ENCODE assay signal across 1 cellular context in genomic region chr20:41344938-41345728, GRCh38.
TF ChIP-seq lines count a peak whose summit lies in the region.

No MANE protein-coding gene starts in this region.

TF ChIP-seq in IMR-90, 13 proteins besides CTCF, POLR2A, EP300 and RAD21:
- TF ChIP-seq SMC3 (IDR thresholded peaks at IDR 0.05; ENCODE audit: low read depth, low read length) (no peak), MAFK (IDR thresholded peaks at IDR 0.05; ENCODE audit: low read depth, low read length) (no peak), CEBPB (IDR thresholded peaks at IDR 0.05; ENCODE audit: low read depth, low read length) (no peak), RCOR1 (IDR thresholded peaks at IDR 0.05; ENCODE audit: insufficient replicate concordance, low read length) (no peak), MXI1 (IDR thresholded peaks at IDR 0.05; ENCODE audit: borderline replicate concordance, low read depth, low read length) (no peak), NFE2L2 (IDR thresholded peaks at IDR 0.05; ENCODE audit: low read depth, low read length) (no peak), MAZ (IDR thresholded peaks at IDR 0.05; ENCODE audit: borderline replicate concordance, low read depth, low read length) (no peak), BHLHE40 (IDR thresholded peaks at IDR 0.05; ENCODE audit: low read depth, low read length) (no peak), RFX5 (IDR thresholded peaks at IDR 0.05; ENCODE audit: low read depth, low read length) (no peak), ELK1 (IDR thresholded peaks at IDR 0.05; ENCODE audit: borderline replicate concordance, low read depth, low read length) (no peak), USF2 (IDR thresholded peaks at IDR 0.05; ENCODE audit: low read depth, low read length) (no peak), CHD1 (IDR thresholded peaks at IDR 0.05; ENCODE audit: low read depth, low read length) (no peak), FOS (IDR thresholded peaks at IDR 0.05; ENCODE audit: low read depth, low read length) (no peak)
